ENCODE assay signal across 1 cellular context in genomic region chr18:9771977-9772660, GRCh38.
TF ChIP-seq lines count a peak whose summit lies in the region.

No MANE protein-coding gene starts in this region.

TF ChIP-seq in K562, 482 proteins besides CTCF, POLR2A, EP300 and RAD21 (continued from another document):
- TF ChIP-seq FOSL1 (tag; conservative IDR thresholded peaks at IDR 0.05) (0 out of 2 replicates have a peak, but pooled peaks have one; percentile 7), BMI1 (IDR thresholded peaks at IDR 0.05; ENCODE audit: low read length) (no peak), ETV6 (IDR thresholded peaks at IDR 0.05; ENCODE audit: borderline replicate concordance in 1 of 2, low read depth in 2 of 2, low read length in 1 of 2) (no peak), ETV6 (CRISPR knock-in tag; IDR thresholded peaks at IDR 0.05; ENCODE audit: borderline replicate concordance) (no peak)
- TF ChIP-seq, protein P1, sequence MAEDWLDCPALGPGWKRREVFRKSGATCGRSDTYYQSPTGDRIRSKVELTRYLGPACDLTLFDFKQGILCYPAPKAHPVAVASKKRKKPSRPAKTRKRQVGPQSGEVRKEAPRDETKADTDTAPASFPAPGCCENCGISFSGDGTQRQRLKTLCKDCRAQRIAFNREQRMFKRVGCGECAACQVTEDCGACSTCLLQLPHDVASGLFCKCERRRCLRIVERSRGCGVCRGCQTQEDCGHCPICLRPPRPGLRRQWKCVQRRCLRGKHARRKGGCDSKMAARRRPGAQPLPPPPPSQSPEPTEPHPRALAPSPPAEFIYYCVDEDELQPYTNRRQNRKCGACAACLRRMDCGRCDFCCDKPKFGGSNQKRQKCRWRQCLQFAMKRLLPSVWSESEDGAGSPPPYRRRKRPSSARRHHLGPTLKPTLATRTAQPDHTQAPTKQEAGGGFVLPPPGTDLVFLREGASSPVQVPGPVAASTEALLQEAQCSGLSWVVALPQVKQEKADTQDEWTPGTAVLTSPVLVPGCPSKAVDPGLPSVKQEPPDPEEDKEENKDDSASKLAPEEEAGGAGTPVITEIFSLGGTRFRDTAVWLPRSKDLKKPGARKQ (CRISPR knock-in tag; IDR thresholded peaks at IDR 0.05): 0 out of 2 replicates have a peak, but pooled peaks have one; percentile 1
- TF ChIP-seq, protein P2, sequence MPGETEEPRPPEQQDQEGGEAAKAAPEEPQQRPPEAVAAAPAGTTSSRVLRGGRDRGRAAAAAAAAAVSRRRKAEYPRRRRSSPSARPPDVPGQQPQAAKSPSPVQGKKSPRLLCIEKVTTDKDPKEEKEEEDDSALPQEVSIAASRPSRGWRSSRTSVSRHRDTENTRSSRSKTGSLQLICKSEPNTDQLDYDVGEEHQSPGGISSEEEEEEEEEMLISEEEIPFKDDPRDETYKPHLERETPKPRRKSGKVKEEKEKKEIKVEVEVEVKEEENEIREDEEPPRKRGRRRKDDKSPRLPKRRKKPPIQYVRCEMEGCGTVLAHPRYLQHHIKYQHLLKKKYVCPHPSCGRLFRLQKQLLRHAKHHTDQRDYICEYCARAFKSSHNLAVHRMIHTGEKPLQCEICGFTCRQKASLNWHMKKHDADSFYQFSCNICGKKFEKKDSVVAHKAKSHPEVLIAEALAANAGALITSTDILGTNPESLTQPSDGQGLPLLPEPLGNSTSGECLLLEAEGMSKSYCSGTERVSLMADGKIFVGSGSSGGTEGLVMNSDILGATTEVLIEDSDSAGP (CRISPR knock-in tag; IDR thresholded peaks at IDR 0.05): no peak
TF ChIP-seq in K562: peak in this region for 5.
